ENCODE assay signal across 33 cellular contexts in genomic region chr11:46705070-46705688, GRCh38. TPM values are rescaled to one million over a fixed set of nuclear protein-coding genes. Genes with fewer than 3 reads are reported as not detected.
"Had no signal": no experiment of that assay in that cellular context is flagged by ENCODE, and none has a peak within 500 bp of the region (broad histone marks: within the 10 kb centered on the region; RNA-seq: fewer than 3 reads in every experiment).

No MANE protein-coding gene starts in this region.

- DNase-seq: naive thymus-derived CD4-positive, alpha-beta T cell; natural killer cell; occipital lobe; ovary; posterior cingulate gyrus; psoas muscle; spleen; stimulated activated CD4-positive, alpha-beta T cell treated with anti-CD3 and anti-CD28 coated beads, Interleukin-12 subunit alpha, Interleukin-12 subunit beta, amount 100 ng/mL, for 4 hours; stimulated activated CD4-positive, alpha-beta T cell treated with anti-CD3 and anti-CD28 coated beads, Interleukin-1b, Interleukin-23, amount 100 ng/mL, for 48 hours; stimulated activated CD4-positive, alpha-beta T cell treated with anti-CD3 and anti-CD28 coated beads, Interleukin-4, amount 100 ng/mL, for 1 hour; stimulated activated CD4-positive, alpha-beta T cell treated with anti-CD3 and anti-CD28 coated beads, Interleukin-4, amount 100 ng/mL, for 4 hours; stimulated activated CD8-positive, alpha-beta memory T cell treated with anti-CD3 and anti-CD28 coated beads, Interleukin-4, amount 100 ng/mL, for 48 hours; stimulated activated naive CD4-positive, alpha-beta T cell; stimulated activated naive CD8-positive, alpha-beta T cell treated with anti-CD3 and anti-CD28 coated beads, Interleukin-15, amount 100 ng/mL, for 72 hours; stimulated activated naive CD8-positive, alpha-beta T cell treated with anti-CD3 and anti-CD28 coated beads, Interleukin-15, Interleukin-2, amounts not matched to agents 100 U/mL and 50 U/mL, for 24 hours; substantia nigra; testis; tibial artery; transverse colon; upper lobe of right lung; uterus had no signal

- H3K4me3 Mint-ChIP-seq: naive thymus-derived CD4-positive, alpha-beta T cell; natural killer cell; nephron; stimulated activated memory B cell treated with anti-CD40 and anti-IgM and Interleukin-4, amounts not matched to agents 10 μg/mL and 1 μg/mL and 100 μg/mL, for 72 hours; stimulated activated naive CD8-positive, alpha-beta T cell treated with anti-CD3 and anti-CD28 coated beads, Interleukin-15, amount 100 ng/mL, for 72 hours; type B pancreatic cell had no signal

- H3K4me1 ChIP-seq: parathyroid adenoma had no signal

- H3K9ac ChIP-seq: parathyroid adenoma had no signal

- H2AFZ ChIP-seq: parathyroid adenoma had no signal

- H3K9me3 ChIP-seq: ovary, psoas muscle, spleen, suprapubic skin, testis, tibial artery, transverse colon, upper lobe of right lung, uterus had no signal

- H3K36me3 ChIP-seq: ovary, uterus had no signal

- H3K27me3 ChIP-seq: ovary, spleen, suprapubic skin, testis, tibial artery, transverse colon, upper lobe of right lung, uterus had no signal

- ATAC-seq: naive thymus-derived CD4-positive, alpha-beta T cell; natural killer cell; psoas muscle; right cardiac atrium; sciatic nerve; stimulated activated memory B cell treated with anti-CD40 and anti-IgM and Interleukin-4, amounts not matched to agents 10 μg/mL and 1 μg/mL and 100 μg/mL, for 72 hours; stimulated activated naive CD8-positive, alpha-beta T cell treated with anti-CD3 and anti-CD28 coated beads, Interleukin-15, amount 100 ng/mL, for 72 hours; stimulated activated naive CD8-positive, alpha-beta T cell treated with anti-CD3 and anti-CD28 coated beads, Interleukin-15, Interleukin-2, amounts not matched to agents 100 U/mL and 50 U/mL, for 24 hours; upper lobe of right lung had no signal

- H3K27me3 Mint-ChIP-seq: progenitor cell of endocrine pancreas; stimulated activated memory B cell treated with anti-CD40 and anti-IgM and Interleukin-4, amounts not matched to agents 10 μg/mL and 1 μg/mL and 100 μg/mL, for 72 hours; stimulated activated naive CD8-positive, alpha-beta T cell treated with anti-CD3 and anti-CD28 coated beads, Interleukin-15, amount 100 ng/mL, for 72 hours; type B pancreatic cell had no signal

- H3K36me3 Mint-ChIP-seq: natural killer cell had no signal

- H3K27ac ChIP-seq: ovary, parathyroid adenoma, psoas muscle, skin epidermis, spleen, suprapubic skin, testis, tibial artery, transverse colon, upper lobe of right lung, uterus had no signal

- H3K9me3 Mint-ChIP-seq: natural killer cell; nephron; stimulated activated memory B cell treated with anti-CD40 and anti-IgM and Interleukin-4, amounts not matched to agents 10 μg/mL and 1 μg/mL and 100 μg/mL, for 72 hours; stimulated activated naive CD8-positive, alpha-beta T cell treated with anti-CD3 and anti-CD28 coated beads, Interleukin-15, amount 100 ng/mL, for 72 hours; type B pancreatic cell had no signal

- H3K4me3 ChIP-seq: ovary, psoas muscle, skin epidermis, smooth muscle cell, spleen, suprapubic skin, testis, tibial artery, transverse colon, upper lobe of right lung, uterus had no signal

- H3K27ac Mint-ChIP-seq: natural killer cell; nephron; progenitor cell of endocrine pancreas; stimulated activated memory B cell treated with anti-CD40 and anti-IgM and Interleukin-4, amounts not matched to agents 10 μg/mL and 1 μg/mL and 100 μg/mL, for 72 hours; type B pancreatic cell had no signal

- H3K4me2 ChIP-seq: smooth muscle cell had no signal

RNA-seq across cellular contexts. Expression of gene F2, which starts 13.8 kb away (rescaled TPM):
- total RNA-seq: osteoblast, sciatic nerve, upper lobe of right lung, urinary bladder had no signal
- polyA plus RNA-seq: naive thymus-derived CD4-positive, alpha-beta T cell; right cardiac atrium had no signal
